ENCODE assay signal across 8 cellular contexts in genomic region chr2:158457092-158457825, GRCh38. TPM values are rescaled to one million over a fixed set of nuclear protein-coding genes. Genes with fewer than 3 reads are reported as not detected.
A peak's percentile ranks its signal among the peaks of the same experiment; 100 is the strongest.
DNase-seq lines count a peak whose midpoint lies in the region; ATAC-seq, FAIRE-seq and TF ChIP-seq lines count a peak whose summit lies in the region.

No MANE protein-coding gene starts in this region.

- peak; percentile 3 to 76 (median 39) for DNase-seq in CD8-positive, alpha-beta T cell
- DNase-seq in RCC 7860 (ENCODE audit: low spot score) (peak; percentile 52), frontal cortex (ENCODE audit: low spot score in 2 of 2) (peak; percentile 30 to 57), neuronal stem cell (ENCODE audit: low spot score) (peak; percentile 61), suprapubic skin (ENCODE audit: low spot score in 2 of 2) (peak; percentile 78 to 82)
- DNase-seq in activated effector memory CD4-positive, alpha-beta T cell treated with Interleukin-2 at 50 U/mL for 16 hours = peak; percentile 50

- intact Hi-C loops in CD8-positive, alpha-beta T cell (cut with DNase I, micrococcal nuclease) = loop anchor here (5.0 to 10.0 kb wide), 13 partner anchors 290 to 1950 kb away; partner anchors contain the start of genes ACVR1 (in 2 of the 2), ACVR1C (in 2 of the 2), CYTIP (in 1 of the 2) and LY75 (in 1 of the 2)

- peak overlapping the region; percentile 49 for H3K14ac ChIP-seq in neuronal stem cell (ENCODE audit: low read length)

- H3K9me3 ChIP-seq in CD8-positive, alpha-beta T cell (ENCODE audit: low read length) = no peaks in the 10 kb centered on the region
- H3K9me3 ChIP-seq in neuronal stem cell (replicated peaks in 1 of 2; ENCODE audit: control insufficient read depth in 2 of 2, insufficient read depth in 1 of 2, low read depth in 1 of 2, low read length in 2 of 2) = no peaks in the 10 kb centered on the region
- H3K9me3 ChIP-seq in suprapubic skin = no peaks in the 10 kb centered on the region

- H2BK5ac ChIP-seq in neuronal stem cell (ENCODE audit: low read length) = peak overlapping the region; percentile 99

- H3K4me2 ChIP-seq in neuronal stem cell (ENCODE audit: insufficient read depth, low read length, poor library complexity, severe bottlenecking) = peak overlapping the region; percentile 63

- peaks cover 16% of the 10 kb centered on the region for H3K4me1 Mint-ChIP-seq in CD8-positive, alpha-beta T cell (ENCODE audit: low read depth)

- WGBS in neuronal stem cell (ENCODE audit: extremely low coverage in 2 of 2, insufficient read length in 2 of 2, insufficient replicate concordance in 1 of 2), 2 donors = no CpG with 5 or more reads among the region's 84 CpGs
- WGBS in suprapubic skin = under 1% methylated on average over 23 of the region's 84 CpGs

- peak overlapping the region; percentile 71 for H3K27ac Mint-ChIP-seq in CD8-positive, alpha-beta T cell

- peak overlapping the region; percentile 52 for H4K8ac ChIP-seq in neuronal stem cell (ENCODE audit: low read depth, low read length)

- no peaks in the 10 kb centered on the region for H3K79me1 ChIP-seq in neuronal stem cell (ENCODE audit: low read depth, low read length)

- TF ChIP-seq CTCF in CD8-positive, alpha-beta T cell (IDR thresholded peaks at IDR 0.05) = no peak
- TF ChIP-seq CTCF in suprapubic skin (IDR thresholded peaks at IDR 0.05) = no peak

- FAIRE-seq in RCC 7860 (lab: Jason Lieb, UNC) (no peak), frontal cortex (lab: Jason Lieb, UNC) (no peak)

- H3K36me3 ChIP-seq in CD8-positive, alpha-beta T cell (ENCODE audit: insufficient read depth, low read length) = no peaks in the 10 kb centered on the region
- H3K36me3 ChIP-seq in neuronal stem cell (replicated peaks in 1 of 2; ENCODE audit: control insufficient read depth in 2 of 2, insufficient read depth in 2 of 2, low read length in 2 of 2) = no peaks in the 10 kb centered on the region
- no peaks in the 10 kb centered on the region for H3K36me3 ChIP-seq in suprapubic skin

- peak overlapping the region; percentile 19 for H2AK5ac ChIP-seq in neuronal stem cell (ENCODE audit: low read depth, low read length)

- no peaks in the 10 kb centered on the region for H3K27me3 ChIP-seq in CD8-positive, alpha-beta T cell (ENCODE audit: insufficient read depth, low read length)
- H3K27me3 ChIP-seq in neuronal stem cell (ENCODE audit: control insufficient read depth in 3 of 3, insufficient read depth in 3 of 3, low read depth in 1 of 3, low read length in 3 of 3) = peaks cover 0 to 17% (median 0%) of the 10 kb centered on the region in 3 experiments
- no peaks in the 10 kb centered on the region for H3K27me3 ChIP-seq in suprapubic skin

- no peak overlapping the region for H4K91ac ChIP-seq in neuronal stem cell (ENCODE audit: low read depth, low read length, poor library complexity)

- peak overlapping the region; percentile 81 for H3K4me3 ChIP-seq in CD8-positive, alpha-beta T cell (ENCODE audit: low read depth, low read length)
- H3K4me3 ChIP-seq in neuronal stem cell (ENCODE audit: low read length in 2 of 2) = peak overlapping the region; percentile 85 to 96
- H3K4me3 ChIP-seq in suprapubic skin = peak overlapping the region; percentile 99

- H2BK15ac ChIP-seq in neuronal stem cell (ENCODE audit: low read length) = peak overlapping the region; percentile 96

- peaks cover 8% of the 10 kb centered on the region for H3K36me3 Mint-ChIP-seq in CD8-positive, alpha-beta T cell

- peak overlapping the region; percentile 96 for H2BK120ac ChIP-seq in neuronal stem cell (ENCODE audit: low read depth, low read length)

- H3K23ac ChIP-seq in neuronal stem cell (ENCODE audit: low read depth, low read length, poor library complexity) = peak overlapping the region; percentile 98

- TF ChIP-seq EP300 in suprapubic skin (IDR thresholded peaks at IDR 0.05) = no peak

- no peaks in the 10 kb centered on the region for H3K9me3 Mint-ChIP-seq in CD8-positive, alpha-beta T cell

- POLR2A ChIA-PET in CD8-positive, alpha-beta T cell (lab: Charles Lee) = interaction anchor here (0.6 to 1.8 kb wide), 2 partner anchors 21 to 158 kb away, joined by 3 to 6 read pairs; no protein-coding TSS in a partner anchor

- peaks cover 8% of the 10 kb centered on the region for H3K27me3 Mint-ChIP-seq in CD8-positive, alpha-beta T cell (ENCODE audit: low read depth)

- peaks cover 12% of the 10 kb centered on the region for H3K4me1 ChIP-seq in CD8-positive, alpha-beta T cell (ENCODE audit: insufficient read depth, low read length)
- peaks cover 8 to 18% of the 10 kb centered on the region in 2 donors for H3K4me1 ChIP-seq in neuronal stem cell (ENCODE audit: control insufficient read depth in 2 of 2, insufficient read depth in 1 of 2, low read depth in 1 of 2, low read length in 2 of 2)
- peaks cover 44% of the 10 kb centered on the region for H3K4me1 ChIP-seq in suprapubic skin

- ATAC-seq in CD8-positive, alpha-beta T cell = peak; percentile 19
- ATAC-seq in GM19452 (IDR thresholded peaks at IDR 0.05; ENCODE audit: unreplicated experiment) (peak; percentile 30), HG03565 (IDR thresholded peaks at IDR 0.05; ENCODE audit: unreplicated experiment) (peak; percentile 10)

- TF ChIP-seq POLR2A in suprapubic skin (IDR thresholded peaks at IDR 0.05) = no peak

- peak overlapping the region; percentile 49 for H3K27ac ChIP-seq in CD8-positive, alpha-beta T cell (ENCODE audit: low read depth, low read length)
- H3K27ac ChIP-seq in neuronal stem cell (replicated peaks; ENCODE audit: low read length) (peak overlapping the region; percentile 97), suprapubic skin (peak overlapping the region; percentile 98)

- H2AFZ ChIP-seq in neuronal stem cell (ENCODE audit: low read length) = peak overlapping the region; percentile 99

- H3K9ac ChIP-seq in neuronal stem cell (ENCODE audit: low read depth, low read length, poor library complexity) = peak overlapping the region; percentile 94

- H3K4me3 Mint-ChIP-seq in CD8-positive, alpha-beta T cell = peak overlapping the region; percentile 96

- no peak overlapping the region for H3K4ac ChIP-seq in neuronal stem cell (ENCODE audit: low read length)

- H2BK12ac ChIP-seq in neuronal stem cell (ENCODE audit: low read length) = peak overlapping the region; percentile 63

- peak overlapping the region; percentile 99 for H3K18ac ChIP-seq in neuronal stem cell (ENCODE audit: low read length)

- CTCF ChIA-PET in CD8-positive, alpha-beta T cell (lab: Charles Lee) = interaction anchor here (1.3 to 2.0 kb wide), 4 partner anchors 10 to 16 kb away, joined by 3 to 6 read pairs (median 4); no protein-coding TSS in a partner anchor

RNA-seq across cellular contexts. Expression of gene PKP4, which starts 0.5 kb away (rescaled TPM):
- total RNA-seq in CD8-positive, alpha-beta T cell = 1 to 10 TPM; 5.7 to 8.1 TPM
- total RNA-seq in frontal cortex = 103 TPM
- polyA plus RNA-seq in neuronal stem cell (2013, experiment 1 of 2) = 54.8 TPM
- 52.6 TPM for polyA plus RNA-seq in neuronal stem cell (2013, experiment 2 of 2)
- 100 to 1,000 TPM in 2 of 4 donors, 10 to 100 TPM in 2; 64.1 to 152 (median 90.2) TPM for total RNA-seq in suprapubic skin

RNA-seq across cellular contexts. Expression of gene CCDC148, which starts 0.7 kb away (rescaled TPM):
- total RNA-seq in CD8-positive, alpha-beta T cell = not detected
- total RNA-seq in frontal cortex (32.6 TPM), suprapubic skin (under 1 TPM in 3 of 4 donors, not detected in 1; 0.29 to 0.72 (median 0.42) TPM)
- 3.4 TPM for polyA plus RNA-seq in neuronal stem cell (2013, experiment 1 of 2)
- 3.2 TPM for polyA plus RNA-seq in neuronal stem cell (2013, experiment 2 of 2)

Comparison
In these comparisons a context has a peak if more than half of its experiments do, and no peak if none do; other contexts are left out.
1. Peak in every context shown above with its lines: DNase-seq, ATAC-seq, H3K4me3 ChIP-seq and H3K27ac ChIP-seq.
2. RNA of gene PKP4, which starts 0.5 kb away (total RNA-seq): 64.1 to 152 TPM in suprapubic skin and 103 TPM in frontal cortex (single experiment); 5.7 to 8.1 TPM in CD8-positive, alpha-beta T cell; every median in the first group is over 4 times any median in the second.
3. RNA of gene CCDC148, which starts 0.7 kb away (total RNA-seq): 32.6 TPM in frontal cortex (single experiment); 0.29 to 0.72 TPM in suprapubic skin and not detected in CD8-positive, alpha-beta T cell; every median in the first group is over 10 times any median in the second.